Comparison of ENCODE assay signal across 1 cellular context in genomic region chr17:78940241-78940640, GRCh38.
TF ChIP-seq lines count a peak whose summit lies in the region.

No MANE protein-coding gene starts in this region.

TF ChIP-seq in SK-N-SH, 30 proteins besides CTCF, POLR2A, EP300 and RAD21 (continued from another document):
- TF ChIP-seq REST (IDR thresholded peaks at IDR 0.05; ENCODE audit: low read depth, low read length) = no peak
- TF ChIP-seq FOXM1 (IDR thresholded peaks at IDR 0.05; ENCODE audit: low read depth) = no peak
- no peak for TF ChIP-seq TEAD4 (IDR thresholded peaks at IDR 0.05; ENCODE audit: borderline replicate concordance, insufficient read depth)
